Comparison of ENCODE assay signal across 8 cellular contexts in the genomic region with DNA sequence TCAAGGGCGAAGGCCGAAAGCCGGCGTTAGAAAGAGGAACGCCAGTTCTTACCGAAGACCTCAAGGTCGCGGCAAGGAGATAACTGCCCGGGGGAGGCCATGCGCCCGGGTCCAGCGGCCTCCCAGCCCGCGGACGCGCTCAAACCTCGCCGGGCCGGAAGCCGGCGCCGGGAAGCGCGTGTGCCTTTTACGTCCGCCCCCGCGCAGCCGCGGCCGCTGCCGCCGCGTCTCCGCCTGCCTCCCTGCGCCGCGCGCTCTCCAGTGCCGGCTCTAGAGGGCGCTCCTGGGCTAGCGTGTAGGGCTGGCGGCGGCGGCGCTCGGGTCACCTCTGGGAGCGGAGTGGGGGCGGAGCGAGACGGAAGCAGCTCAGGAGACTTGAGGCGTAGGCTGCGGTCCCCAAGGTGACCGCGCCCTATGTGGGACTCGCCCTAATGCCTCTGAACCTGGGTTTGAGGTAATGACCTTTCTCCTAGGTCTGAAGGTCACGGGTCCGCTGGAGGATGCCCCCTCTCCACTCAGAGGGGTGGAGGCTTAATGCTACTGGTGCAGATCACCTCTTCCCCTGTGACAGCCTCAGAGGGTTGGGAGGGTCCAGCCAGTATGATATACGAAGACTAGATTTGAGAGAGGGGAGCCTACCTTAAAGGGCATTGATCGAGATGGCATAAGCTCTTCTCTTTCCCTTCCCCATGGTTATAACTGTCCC. TPM values are rescaled to one million over a fixed set of nuclear protein-coding genes. Genes with fewer than 3 reads are reported as not detected.
DNase-seq lines count a peak whose midpoint lies in the region; ATAC-seq and TF ChIP-seq lines count a peak whose summit lies in the region.

No MANE protein-coding gene starts in this region.

- peak overlapping the region; percentile 92 for H3K4me3 ChIP-seq in SJCRH30

- peaks cover 20% of the 10 kb centered on the region for H3K36me3 ChIP-seq in SJCRH30

- H3K27ac ChIP-seq in SJCRH30 (peak overlapping the region; percentile 87), temporal lobe (ENCODE audit: low read depth, low read length) (peak overlapping the region; percentile 73)

- no peaks in the 10 kb centered on the region for H3K9me3 ChIP-seq in SJCRH30 (replicated peaks)

- ATAC-seq in omental fat pad (ENCODE audit: low FRiP score) = peak; percentile 89

- TF ChIP-seq CTCF in omental fat pad (IDR thresholded peaks at IDR 0.05) = peak in 1 of 3 donors; percentile 17

- DNase-seq in ELF-1 (ENCODE audit: low read depth, low spot score) = peak; percentile 96
- peak; percentile 34 for DNase-seq in GOT3 (lab: John Stamatoyannopoulos, UW)
- DNase-seq in LoVo (ENCODE audit: low spot score) = peak; percentile 75
- DNase-seq in SJCRH30 = peak; percentile 87 to 93
- DNase-seq in activated naive CD4-positive, alpha-beta T cell treated with Interleukin-2 at 50 U/mL for 16 hours = peak; percentile 87
- peak; percentile 75 for DNase-seq in germinal center (ENCODE audit: low spot score)
- DNase-seq in omental fat pad (ENCODE audit: low spot score) = peak; percentile 74

- no peaks in the 10 kb centered on the region for H3K27me3 ChIP-seq in SJCRH30

- no peaks in the 10 kb centered on the region for H3K4me1 ChIP-seq in SJCRH30

RNA-seq across cellular contexts. Expression of a gene that starts 0.8 kb away (rescaled TPM):
- 712 and 739 TPM in 2 replicates for total RNA-seq in SJCRH30 (2014; rRNA removed; shearing (Covaris generic))
- 100 to 1,000 TPM; 115 to 215 (median 194) TPM for total RNA-seq in omental fat pad
- 63.2 TPM for total RNA-seq in temporal lobe

Comparison
In these comparisons a context has a peak if more than half of its experiments do, and no peak if none do; other contexts are left out.
1. Peak in every context shown above with its lines: DNase-seq, ATAC-seq, H3K4me3 ChIP-seq and H3K27ac ChIP-seq.
2. DNase-seq: peak in every context shown above with its lines; median percentile 96 in ELF-1; 90 in SJCRH30; 87 in activated naive CD4-positive, alpha-beta T cell treated with Interleukin-2 at 50 U/mL for 16 hours; 75 in LoVo; 75 in germinal center; 74 in omental fat pad; 34 in GOT3.